ENCODE assay signal across 3 cellular contexts in genomic region chr7:64625114-64626082, GRCh38.
TF ChIP-seq lines count a peak whose summit lies in the region.

No MANE protein-coding gene starts in this region.

TF ChIP-seq in SK-N-SH, 30 proteins besides CTCF, POLR2A, EP300 and RAD21:
- TF ChIP-seq NRF1 (IDR thresholded peaks at IDR 0.05; ENCODE audit: low read depth, low read length) (no peak), TCF12 (IDR thresholded peaks at IDR 0.05) (no peak), TEAD4 (IDR thresholded peaks at IDR 0.05; ENCODE audit: borderline replicate concordance, insufficient read depth) (no peak), RCOR1 (IDR thresholded peaks at IDR 0.05; ENCODE audit: low read length) (no peak), ZBTB33 (IDR thresholded peaks at IDR 0.05; ENCODE audit: borderline replicate concordance, low read depth) (no peak), SMC3 (IDR thresholded peaks at IDR 0.05; ENCODE audit: low read depth, low read length) (peak; percentile 29; the same call in 1 of the 2 replicates), REST (IDR thresholded peaks at IDR 0.05; ENCODE audit: low read depth, low read length) (no peak), FOSL2 (IDR thresholded peaks at IDR 0.05; ENCODE audit: borderline replicate concordance, low read depth) (no peak)
- TF ChIP-seq, protein P1, sequence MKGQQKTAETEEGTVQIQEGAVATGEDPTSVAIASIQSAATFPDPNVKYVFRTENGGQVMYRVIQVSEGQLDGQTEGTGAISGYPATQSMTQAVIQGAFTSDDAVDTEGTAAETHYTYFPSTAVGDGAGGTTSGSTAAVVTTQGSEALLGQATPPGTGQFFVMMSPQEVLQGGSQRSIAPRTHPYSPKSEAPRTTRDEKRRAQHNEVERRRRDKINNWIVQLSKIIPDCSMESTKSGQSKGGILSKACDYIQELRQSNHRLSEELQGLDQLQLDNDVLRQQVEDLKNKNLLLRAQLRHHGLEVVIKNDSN (IDR thresholded peaks at IDR 0.05; ENCODE audit: borderline replicate concordance, low read depth), result no peak

TF ChIP-seq in SK-N-SH treated with all-trans-retinoic acid at 6 μM for 48 hours, 23 proteins besides CTCF, POLR2A, EP300 and RAD21:
- TF ChIP-seq RARB (CRISPR knock-in tag; IDR thresholded peaks at IDR 0.05) (no peak), ARNTL (CRISPR knock-in tag; IDR thresholded peaks at IDR 0.05; ENCODE audit: borderline replicate concordance, low read depth) (no peak), BACH2 (CRISPR knock-in tag; IDR thresholded peaks at IDR 0.05; ENCODE audit: borderline replicate concordance) (no peak), ZNF8 (CRISPR knock-in tag; IDR thresholded peaks at IDR 0.05) (no peak), ZFP30 (CRISPR knock-in tag; IDR thresholded peaks at IDR 0.05) (no peak), TCF4 (CRISPR knock-in tag; IDR thresholded peaks at IDR 0.05; ENCODE audit: borderline replicate concordance) (no peak), GLIS3 (CRISPR knock-in tag; IDR thresholded peaks at IDR 0.05) (no peak), ZFP3 (CRISPR knock-in tag; IDR thresholded peaks at IDR 0.05) (no peak)
- TF ChIP-seq, protein P2, sequence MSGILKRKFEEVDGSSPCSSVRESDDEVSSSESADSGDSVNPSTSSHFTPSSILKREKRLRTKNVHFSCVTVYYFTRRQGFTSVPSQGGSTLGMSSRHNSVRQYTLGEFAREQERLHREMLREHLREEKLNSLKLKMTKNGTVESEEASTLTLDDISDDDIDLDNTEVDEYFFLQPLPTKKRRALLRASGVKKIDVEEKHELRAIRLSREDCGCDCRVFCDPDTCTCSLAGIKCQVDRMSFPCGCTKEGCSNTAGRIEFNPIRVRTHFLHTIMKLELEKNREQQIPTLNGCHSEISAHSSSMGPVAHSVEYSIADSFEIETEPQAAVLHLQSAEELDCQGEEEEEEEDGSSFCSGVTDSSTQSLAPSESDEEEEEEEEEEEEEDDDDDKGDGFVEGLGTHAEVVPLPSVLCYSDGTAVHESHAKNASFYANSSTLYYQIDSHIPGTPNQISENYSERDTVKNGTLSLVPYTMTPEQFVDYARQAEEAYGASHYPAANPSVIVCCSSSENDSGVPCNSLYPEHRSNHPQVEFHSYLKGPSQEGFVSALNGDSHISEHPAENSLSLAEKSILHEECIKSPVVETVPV (CRISPR knock-in tag; IDR thresholded peaks at IDR 0.05), result no peak

TF ChIP-seq in H1, 55 proteins besides CTCF, POLR2A, EP300 and RAD21:
- TF ChIP-seq SIRT6 (IDR thresholded peaks at IDR 0.05; ENCODE audit: low read length) (no peak), JUN (IDR thresholded peaks at IDR 0.05; ENCODE audit: low read depth, low read length) (no peak), RFX5 (IDR thresholded peaks at IDR 0.05; ENCODE audit: borderline replicate concordance, low read depth, low read length) (no peak)
TF ChIP-seq in H1: peak in this region for 0.
